18 cellular contexts compared by ENCODE assay signal in the genomic region with DNA sequence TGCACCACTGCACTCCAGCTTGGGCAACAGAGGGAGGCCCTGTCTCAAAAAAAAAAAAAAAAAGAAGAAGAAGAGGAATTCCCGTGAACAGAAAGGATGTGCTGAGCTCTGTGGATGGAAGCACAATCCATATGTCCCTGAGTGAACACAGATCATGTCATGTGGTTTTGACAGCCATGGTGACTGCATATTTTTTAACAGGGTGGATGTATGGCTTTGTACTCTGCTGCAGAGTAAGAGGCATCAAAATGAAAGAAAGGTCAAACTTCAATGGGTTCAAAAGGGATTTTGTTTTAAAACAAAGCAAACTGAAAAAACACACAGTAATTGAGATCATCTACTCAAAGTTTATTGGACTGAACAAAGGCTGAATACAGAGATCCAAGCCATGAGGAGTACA. TPM values are rescaled to one million over a fixed set of nuclear protein-coding genes. Genes with fewer than 3 reads are reported as not detected.
A peak's percentile ranks its signal among the peaks of the same experiment; 100 is the strongest.
DNase-seq lines count a peak whose midpoint lies in the region; ATAC-seq, FAIRE-seq and TF ChIP-seq lines count a peak whose summit lies in the region.
"Had no signal": no experiment of that assay in that cellular context is flagged by ENCODE, and none has a peak within 500 bp of the region (broad histone marks: within the 10 kb centered on the region; RNA-seq: fewer than 3 reads in every experiment).

No MANE protein-coding gene starts in this region.

- H3K36me3 ChIP-seq in HepG2 (replicated peaks in 1 of 2; ENCODE audit: control insufficient read depth in 1 of 2, insufficient read depth in 2 of 2, low read length in 2 of 2) (peaks cover 5 to 18% of the 10 kb centered on the region in 2 experiments; a peak in 4 of 5 replicates), right lobe of liver (no peaks in the 10 kb centered on the region), KOPT-K1 (ENCODE audit: insufficient read depth, low read length) (no peaks in the 10 kb centered on the region)

- H3K9me3 ChIP-seq in HepG2 (ENCODE audit: low read length) (no peaks in the 10 kb centered on the region), right lobe of liver (no peaks in the 10 kb centered on the region), KOPT-K1 (ENCODE audit: insufficient read depth, low read length, poor library complexity, severe bottlenecking) (no peaks in the 10 kb centered on the region)
- H3K9me3 ChIP-seq: A549, BE2C had no signal

- no peak overlapping the region for H3K4me2 ChIP-seq in HepG2 (ENCODE audit: low read depth, low read length)
- H3K4me2 ChIP-seq: A549 had no signal

- DNase-seq in HepG2 (ENCODE audit: low spot score), result peak; percentile 72
- no peak for DNase-seq in right lobe of liver
- no peak for DNase-seq in left colon
- DNase-seq in CD1c-positive myeloid dendritic cell (ENCODE audit: extremely low spot score), result no peak
- DNase-seq: BE2C; Calu3; CD4-positive, CD25-positive, alpha-beta regulatory T cell; DMS 273 treated with DMSO at 0.1 percent for 48 hours; GM23248; IMR-90 had no signal

- intact Hi-C loops in HepG2 (cut with micrococcal nuclease; ENCODE audit: unreplicated experiment), result no loop called here
- intact Hi-C loops in right lobe of liver (cut with DNase I), result no loop called here
- intact Hi-C loops in left colon (cut with DNase I, micrococcal nuclease), result no loop called here

- ATAC-seq in HepG2 (peak; percentile 68), right lobe of liver (no peak), left colon (peak; percentile 51), HG03378 (IDR thresholded peaks at IDR 0.05; ENCODE audit: unreplicated experiment) (no peak), HG03039 (IDR thresholded peaks at IDR 0.05; ENCODE audit: unreplicated experiment) (no peak)
- ATAC-seq: A549, HCT116 had no signal

- no peaks in the 10 kb centered on the region for H3K79me2 ChIP-seq in HepG2 (ENCODE audit: insufficient read depth, low read length)

- TF ChIP-seq POLR2A in HepG2 (IDR thresholded peaks at IDR 0.05; ENCODE audit: insufficient read depth in 1 of 2, low read depth in 2 of 2, low read length in 2 of 2) (no peak), right lobe of liver (IDR thresholded peaks at IDR 0.05) (no peak)

- TF ChIP-seq EP300 in HepG2 (IDR thresholded peaks at IDR 0.05; ENCODE audit: low read depth in 2 of 2, low read length in 2 of 2) (no peak), HepG2 (CRISPR knock-in tag; IDR thresholded peaks at IDR 0.05; ENCODE audit: borderline replicate concordance) (no peak)

- H3K27me3 ChIP-seq in HepG2 (ENCODE audit: control insufficient read depth in 1 of 2, insufficient read depth in 2 of 2, low read length in 2 of 2) (no peaks in the 10 kb centered on the region), right lobe of liver (no peaks in the 10 kb centered on the region)
- H3K27me3 ChIP-seq: BE2C had no signal

- no peak overlapping the region for H3K9ac ChIP-seq in HepG2 (ENCODE audit: insufficient read depth, low read depth, low read length)
- H3K9ac ChIP-seq: GM23248 had no signal

- no peak for FAIRE-seq in HepG2 (lab: Jason Lieb, UNC)
- FAIRE-seq: H54 had no signal

- no TSS peak for BruUV-seq in HepG2 (replicated peaks; lab: Mats Ljungman, UMichigan)

- H3K4me1 ChIP-seq in HepG2 (ENCODE audit: insufficient read depth, low read length) (peaks cover 29% of the 10 kb centered on the region), right lobe of liver (no peaks in the 10 kb centered on the region)
- H3K4me1 ChIP-seq: A549 had no signal

- CTCF ChIA-PET in HepG2 (lab: Yijun Ruan, JAX; ENCODE audit: low intra/inter-chr PET ratio, low total read pairs), result no interaction called here

- TF ChIP-seq RAD21 in HepG2 (CRISPR knock-in tag; IDR thresholded peaks at IDR 0.05), result no peak

- H3K27ac ChIP-seq in HepG2 (ENCODE audit: extremely low read length, insufficient read depth, low read length), result no peak overlapping the region
- H3K27ac ChIP-seq in right lobe of liver, result no peak overlapping the region
- peak overlapping the region; percentile 67 for H3K27ac ChIP-seq in KOPT-K1 (ENCODE audit: low read depth, low read length, poor library complexity, severe bottlenecking)
- H3K27ac ChIP-seq: A549, GM23248 had no signal

- H4K20me1 ChIP-seq in HepG2 (ENCODE audit: insufficient read depth, low read length), result no peaks in the 10 kb centered on the region

- POLR2A ChIA-PET in HepG2 (lab: Yijun Ruan, JAX), result interaction anchor here (0.9 kb wide), 1 partner anchor 9 kb away, joined by 3 read pairs; no protein-coding TSS in a partner anchor

- in situ Hi-C loops in HepG2 (cut with HindIII; ENCODE audit: extremely low pct_ligation_motif_present, low pct_unique_long_range_greater_than_20kb), result no loop called here

- no peak overlapping the region for H3K4me3 ChIP-seq in HepG2 (replicated peaks in 1 of 3; ENCODE audit: insufficient read depth in 1 of 3, low read depth in 2 of 3, low read length in 3 of 3)
- no peak overlapping the region for H3K4me3 ChIP-seq in right lobe of liver
- H3K4me3 ChIP-seq: A549, GM23248 had no signal

- no peak overlapping the region for H2AFZ ChIP-seq in HepG2 (ENCODE audit: low read length)
- H2AFZ ChIP-seq: GM23248 had no signal

- no peak for TF ChIP-seq CTCF in HepG2 (CRISPR knock-in tag; IDR thresholded peaks at IDR 0.05)
- no peak for TF ChIP-seq CTCF in right lobe of liver (IDR thresholded peaks at IDR 0.05)

- WGBS in HepG2 (ENCODE audit: low lambda C conversion rate), result 30% methylated on average over 1 of the region's 1 CpG
- 36% methylated on average over 1 of the region's 1 CpG for WGBS in right lobe of liver (ENCODE audit: insufficient coverage, low coverage, low lambda C conversion rate, missing lambda C conversion rate)

RNA-seq across cellular contexts. Expression of a gene that starts 31.5 kb away (rescaled TPM):
- total RNA-seq in HepG2 (2016; rRNA removed; fragmentation: Illumina TruSeq; extraction: Trizol) (28.0 and 44.8 TPM in 2 replicates), right lobe of liver (10 to 100 TPM in 5 of 6 experiments, 1 to 10 TPM in 1; 7.7 to 25.4 (median 15.3) TPM), left colon (10 to 100 TPM; 12.0 to 37.2 TPM)
- 22.8 and 24.5 TPM in 2 replicates for total RNA-seq in HepG2 (2016; cell fraction: cytosol; rRNA removed; fragmentation: Illumina TruSeq; extraction: Trizol; ENCODE audit: low read depth)
- 30.0 and 44.9 TPM in 2 replicates for total RNA-seq in HepG2 (2016; cell fraction: insoluble cytoplasmic fraction; rRNA removed; fragmentation: Illumina TruSeq; extraction: Trizol)
- 51.0 and 58.7 TPM in 2 replicates for total RNA-seq in HepG2 (2016; cell fraction: membrane; rRNA removed; fragmentation: Illumina TruSeq; extraction: Trizol)
- 30.0 and 37.9 TPM in 2 replicates for total RNA-seq in HepG2 (2016; cell fraction: nucleus; rRNA removed; fragmentation: Illumina TruSeq; extraction: Trizol)
- polyA plus RNA-seq in HepG2 (2011; rRNA removed), result 112 and 139 TPM in 2 replicates
- polyA plus RNA-seq in HepG2 (2011; cell fraction: cytosol; rRNA removed), result 75.0 and 131 TPM in 2 replicates
- 36.3 and 45.0 TPM in 2 replicates for polyA plus RNA-seq in HepG2 (2011; cell fraction: nucleus; rRNA removed)
- polyA plus RNA-seq in HepG2 (2012), result 131 and 138 TPM in 2 replicates
- 36.6 and 41.1 TPM in 2 replicates for polyA plus RNA-seq in HepG2 (2016; cell fraction: cytosol; fragmentation: Illumina TruSeq; extraction: Trizol; ENCODE audit: low read depth)
- 37.7 and 42.0 TPM in 2 replicates for polyA plus RNA-seq in HepG2 (2016; cell fraction: insoluble cytoplasmic fraction; fragmentation: Illumina TruSeq; extraction: Trizol; ENCODE audit: low read depth)
- polyA plus RNA-seq in HepG2 (2016; cell fraction: membrane; fragmentation: Illumina TruSeq; extraction: Trizol; ENCODE audit: low read depth), result 56.2 and 59.4 TPM in 2 replicates
- 59.5 and 60.5 TPM in 2 replicates for polyA plus RNA-seq in HepG2 (2016; cell fraction: nucleus; fragmentation: Illumina TruSeq; extraction: Trizol; ENCODE audit: insufficient read depth, low read depth)
- 21.9 and 76.0 TPM in 2 replicates for polyA minus RNA-seq in HepG2 (2011; rRNA and poly(A)+ RNA removed; ENCODE audit: low replicate concordance)
- polyA minus RNA-seq in HepG2 (2011; cell fraction: cytosol; rRNA and poly(A)+ RNA removed), result 38.4 and 70.8 TPM in 2 replicates
- 18.8 and 29.5 TPM in 2 replicates for polyA minus RNA-seq in HepG2 (2011; cell fraction: nucleus; rRNA and poly(A)+ RNA removed)

RNA-seq across cellular contexts. Expression of a gene that starts 35.7 kb away (rescaled TPM):
- not detected in 2 replicates for total RNA-seq in HepG2 (2016; rRNA removed; fragmentation: Illumina TruSeq; extraction: Trizol)
- not detected in 2 replicates for total RNA-seq in HepG2 (2016; cell fraction: cytosol; rRNA removed; fragmentation: Illumina TruSeq; extraction: Trizol; ENCODE audit: low read depth)
- total RNA-seq in HepG2 (2016; cell fraction: insoluble cytoplasmic fraction; rRNA removed; fragmentation: Illumina TruSeq; extraction: Trizol), result not detected in 2 replicates
- not detected in 2 replicates for total RNA-seq in HepG2 (2016; cell fraction: membrane; rRNA removed; fragmentation: Illumina TruSeq; extraction: Trizol)
- not detected in 2 replicates for total RNA-seq in HepG2 (2016; cell fraction: nucleus; rRNA removed; fragmentation: Illumina TruSeq; extraction: Trizol)
- polyA plus RNA-seq in HepG2 (2011; rRNA removed), result not detected in 2 replicates
- polyA plus RNA-seq in HepG2 (2011; cell fraction: cytosol; rRNA removed), result not detected in 2 replicates
- not detected in 2 replicates for polyA plus RNA-seq in HepG2 (2011; cell fraction: nucleus; rRNA removed)
- not detected in 2 replicates for polyA plus RNA-seq in HepG2 (2012)
- not detected in 2 replicates for polyA plus RNA-seq in HepG2 (2016; cell fraction: cytosol; fragmentation: Illumina TruSeq; extraction: Trizol; ENCODE audit: low read depth)
- not detected in 2 replicates for polyA plus RNA-seq in HepG2 (2016; cell fraction: insoluble cytoplasmic fraction; fragmentation: Illumina TruSeq; extraction: Trizol; ENCODE audit: low read depth)
- not detected in 2 replicates for polyA plus RNA-seq in HepG2 (2016; cell fraction: membrane; fragmentation: Illumina TruSeq; extraction: Trizol; ENCODE audit: low read depth)
- polyA plus RNA-seq in HepG2 (2016; cell fraction: nucleus; fragmentation: Illumina TruSeq; extraction: Trizol; ENCODE audit: insufficient read depth, low read depth), result not detected in 2 replicates
- 0.36 and 9.8 TPM in 2 replicates for polyA minus RNA-seq in HepG2 (2011; rRNA and poly(A)+ RNA removed; ENCODE audit: low replicate concordance)
- polyA minus RNA-seq in HepG2 (2011; cell fraction: cytosol; rRNA and poly(A)+ RNA removed), result not detected in 2 replicates
- not detected in 2 replicates for polyA minus RNA-seq in HepG2 (2011; cell fraction: nucleus; rRNA and poly(A)+ RNA removed)
- 1 to 10 TPM in 1 of 6 experiments, under 1 TPM in 2, not detected in 3; 0.42 to 1.4 (median 0.62) TPM for total RNA-seq in right lobe of liver
- total RNA-seq in left colon, result 100 to 1,000 TPM; 322 to 434 TPM
- total RNA-seq: G401, GM23248, IMR-90 had no signal
- polyA plus RNA-seq: AG04450, GM23248, IMR-90 had no signal

RNA-seq across cellular contexts. Expression of a gene that starts 47.2 kb away (rescaled TPM):
- 41.0 and 49.1 TPM in 2 replicates for total RNA-seq in HepG2 (2016; rRNA removed; fragmentation: Illumina TruSeq; extraction: Trizol)
- 9.7 and 10.0 TPM in 2 replicates for total RNA-seq in HepG2 (2016; cell fraction: cytosol; rRNA removed; fragmentation: Illumina TruSeq; extraction: Trizol; ENCODE audit: low read depth)
- total RNA-seq in HepG2 (2016; cell fraction: insoluble cytoplasmic fraction; rRNA removed; fragmentation: Illumina TruSeq; extraction: Trizol), result 41.7 and 48.0 TPM in 2 replicates
- total RNA-seq in HepG2 (2016; cell fraction: membrane; rRNA removed; fragmentation: Illumina TruSeq; extraction: Trizol), result 15.3 and 17.9 TPM in 2 replicates
- total RNA-seq in HepG2 (2016; cell fraction: nucleus; rRNA removed; fragmentation: Illumina TruSeq; extraction: Trizol), result 24.8 and 26.0 TPM in 2 replicates
- 33.6 and 36.0 TPM in 2 replicates for polyA plus RNA-seq in HepG2 (2011; rRNA removed)
- polyA plus RNA-seq in HepG2 (2011; cell fraction: cytosol; rRNA removed), result 25.2 and 31.5 TPM in 2 replicates
- polyA plus RNA-seq in HepG2 (2011; cell fraction: nucleus; rRNA removed), result 43.8 and 48.7 TPM in 2 replicates
- polyA plus RNA-seq in HepG2 (2012), result 37.4 and 57.9 TPM in 2 replicates
- polyA plus RNA-seq in HepG2 (2016; cell fraction: cytosol; fragmentation: Illumina TruSeq; extraction: Trizol; ENCODE audit: low read depth), result 7.4 and 7.7 TPM in 2 replicates
- 47.9 and 48.6 TPM in 2 replicates for polyA plus RNA-seq in HepG2 (2016; cell fraction: insoluble cytoplasmic fraction; fragmentation: Illumina TruSeq; extraction: Trizol; ENCODE audit: low read depth)
- 11.8 and 11.9 TPM in 2 replicates for polyA plus RNA-seq in HepG2 (2016; cell fraction: membrane; fragmentation: Illumina TruSeq; extraction: Trizol; ENCODE audit: low read depth)
- polyA plus RNA-seq in HepG2 (2016; cell fraction: nucleus; fragmentation: Illumina TruSeq; extraction: Trizol; ENCODE audit: insufficient read depth, low read depth), result 37.6 and 45.3 TPM in 2 replicates
- polyA minus RNA-seq in HepG2 (2011; rRNA and poly(A)+ RNA removed; ENCODE audit: low replicate concordance), result 14.9 and 21.3 TPM in 2 replicates
- polyA minus RNA-seq in HepG2 (2011; cell fraction: cytosol; rRNA and poly(A)+ RNA removed), result 13.4 and 16.7 TPM in 2 replicates
- polyA minus RNA-seq in HepG2 (2011; cell fraction: nucleus; rRNA and poly(A)+ RNA removed), result 10.3 and 15.4 TPM in 2 replicates
- 10 to 100 TPM in 5 of 6 experiments, 1 to 10 TPM in 1; 10.0 to 15.8 (median 11.1) TPM for total RNA-seq in right lobe of liver
- 10 to 100 TPM; 27.2 to 31.3 TPM for total RNA-seq in left colon

RNA-seq across cellular contexts. Expression of a gene that starts 47.4 kb away (rescaled TPM):
- 39.7 and 39.9 TPM in 2 replicates for total RNA-seq in HepG2 (2016; rRNA removed; fragmentation: Illumina TruSeq; extraction: Trizol)
- 13.8 and 15.1 TPM in 2 replicates for total RNA-seq in HepG2 (2016; cell fraction: cytosol; rRNA removed; fragmentation: Illumina TruSeq; extraction: Trizol; ENCODE audit: low read depth)
- total RNA-seq in HepG2 (2016; cell fraction: insoluble cytoplasmic fraction; rRNA removed; fragmentation: Illumina TruSeq; extraction: Trizol), result 40.1 and 40.8 TPM in 2 replicates
- total RNA-seq in HepG2 (2016; cell fraction: membrane; rRNA removed; fragmentation: Illumina TruSeq; extraction: Trizol), result 23.4 and 26.9 TPM in 2 replicates
- total RNA-seq in HepG2 (2016; cell fraction: nucleus; rRNA removed; fragmentation: Illumina TruSeq; extraction: Trizol), result 28.8 and 32.4 TPM in 2 replicates
- polyA plus RNA-seq in HepG2 (2011; rRNA removed), result 85.4 and 104 TPM in 2 replicates
- 54.2 and 65.9 TPM in 2 replicates for polyA plus RNA-seq in HepG2 (2011; cell fraction: cytosol; rRNA removed)
- 68.9 and 70.3 TPM in 2 replicates for polyA plus RNA-seq in HepG2 (2011; cell fraction: nucleus; rRNA removed)
- polyA plus RNA-seq in HepG2 (2012), result 49.3 and 49.6 TPM in 2 replicates
- 16.6 and 18.6 TPM in 2 replicates for polyA plus RNA-seq in HepG2 (2016; cell fraction: cytosol; fragmentation: Illumina TruSeq; extraction: Trizol; ENCODE audit: low read depth)
- polyA plus RNA-seq in HepG2 (2016; cell fraction: insoluble cytoplasmic fraction; fragmentation: Illumina TruSeq; extraction: Trizol; ENCODE audit: low read depth), result 45.5 and 51.2 TPM in 2 replicates
- 22.2 and 23.6 TPM in 2 replicates for polyA plus RNA-seq in HepG2 (2016; cell fraction: membrane; fragmentation: Illumina TruSeq; extraction: Trizol; ENCODE audit: low read depth)
- 60.8 and 67.8 TPM in 2 replicates for polyA plus RNA-seq in HepG2 (2016; cell fraction: nucleus; fragmentation: Illumina TruSeq; extraction: Trizol; ENCODE audit: insufficient read depth, low read depth)
- 23.4 and 37.2 TPM in 2 replicates for polyA minus RNA-seq in HepG2 (2011; rRNA and poly(A)+ RNA removed; ENCODE audit: low replicate concordance)
- 17.2 and 17.6 TPM in 2 replicates for polyA minus RNA-seq in HepG2 (2011; cell fraction: cytosol; rRNA and poly(A)+ RNA removed)
- 17.6 and 22.6 TPM in 2 replicates for polyA minus RNA-seq in HepG2 (2011; cell fraction: nucleus; rRNA and poly(A)+ RNA removed)
- 10 to 100 TPM; 16.0 to 25.0 (median 18.7) TPM for total RNA-seq in right lobe of liver
- 10 to 100 TPM; 23.4 to 25.0 TPM for total RNA-seq in left colon

RNA-seq across cellular contexts. Expression of a gene that starts 57.9 kb away (rescaled TPM):
- total RNA-seq in HepG2 (2016; rRNA removed; fragmentation: Illumina TruSeq; extraction: Trizol) (249 and 319 TPM in 2 replicates), right lobe of liver (100 to 1,000 TPM in 1 of 6 experiments, 10 to 100 TPM in 5; 62.4 to 106 (median 86.0) TPM), left colon (100 to 1,000 TPM; 138 to 156 TPM)
- 103 and 114 TPM in 2 replicates for total RNA-seq in HepG2 (2016; cell fraction: cytosol; rRNA removed; fragmentation: Illumina TruSeq; extraction: Trizol; ENCODE audit: low read depth)
- total RNA-seq in HepG2 (2016; cell fraction: insoluble cytoplasmic fraction; rRNA removed; fragmentation: Illumina TruSeq; extraction: Trizol), result 260 and 312 TPM in 2 replicates
- 135 and 140 TPM in 2 replicates for total RNA-seq in HepG2 (2016; cell fraction: membrane; rRNA removed; fragmentation: Illumina TruSeq; extraction: Trizol)
- total RNA-seq in HepG2 (2016; cell fraction: nucleus; rRNA removed; fragmentation: Illumina TruSeq; extraction: Trizol), result 349 and 418 TPM in 2 replicates
- polyA plus RNA-seq in HepG2 (2011; rRNA removed), result 306 and 308 TPM in 2 replicates
- polyA plus RNA-seq in HepG2 (2011; cell fraction: cytosol; rRNA removed), result 103 and 169 TPM in 2 replicates
- 1,720 and 2,373 TPM in 2 replicates for polyA plus RNA-seq in HepG2 (2011; cell fraction: nucleus; rRNA removed)
- 214 and 282 TPM in 2 replicates for polyA plus RNA-seq in HepG2 (2012)
- polyA plus RNA-seq in HepG2 (2016; cell fraction: cytosol; fragmentation: Illumina TruSeq; extraction: Trizol; ENCODE audit: low read depth), result 77.5 and 85.0 TPM in 2 replicates
- polyA plus RNA-seq in HepG2 (2016; cell fraction: insoluble cytoplasmic fraction; fragmentation: Illumina TruSeq; extraction: Trizol; ENCODE audit: low read depth), result 376 and 395 TPM in 2 replicates
- 116 and 123 TPM in 2 replicates for polyA plus RNA-seq in HepG2 (2016; cell fraction: membrane; fragmentation: Illumina TruSeq; extraction: Trizol; ENCODE audit: low read depth)
- polyA plus RNA-seq in HepG2 (2016; cell fraction: nucleus; fragmentation: Illumina TruSeq; extraction: Trizol; ENCODE audit: insufficient read depth, low read depth), result 776 and 819 TPM in 2 replicates
- polyA minus RNA-seq in HepG2 (2011; rRNA and poly(A)+ RNA removed; ENCODE audit: low replicate concordance), result 243 and 377 TPM in 2 replicates
- 59.7 and 82.4 TPM in 2 replicates for polyA minus RNA-seq in HepG2 (2011; cell fraction: cytosol; rRNA and poly(A)+ RNA removed)
- 526 and 551 TPM in 2 replicates for polyA minus RNA-seq in HepG2 (2011; cell fraction: nucleus; rRNA and poly(A)+ RNA removed)

Comparison
In these comparisons a context has a peak if more than half of its experiments do, and no peak if none do; other contexts are left out.
1. ATAC-seq: peak in HepG2 (single experiment) and left colon (single experiment); none in right lobe of liver (0 of 4), HG03378 (single experiment) and HG03039 (single experiment).
2. RNA of a gene that starts 35.7 kb away (total RNA-seq): 322 to 434 TPM in left colon; 0.42 to 1.4 TPM in right lobe of liver and not detected in HepG2; every median in the first group is over 100 times any median in the second.